23 cellular contexts compared by ENCODE assay signal in the genomic region with DNA sequence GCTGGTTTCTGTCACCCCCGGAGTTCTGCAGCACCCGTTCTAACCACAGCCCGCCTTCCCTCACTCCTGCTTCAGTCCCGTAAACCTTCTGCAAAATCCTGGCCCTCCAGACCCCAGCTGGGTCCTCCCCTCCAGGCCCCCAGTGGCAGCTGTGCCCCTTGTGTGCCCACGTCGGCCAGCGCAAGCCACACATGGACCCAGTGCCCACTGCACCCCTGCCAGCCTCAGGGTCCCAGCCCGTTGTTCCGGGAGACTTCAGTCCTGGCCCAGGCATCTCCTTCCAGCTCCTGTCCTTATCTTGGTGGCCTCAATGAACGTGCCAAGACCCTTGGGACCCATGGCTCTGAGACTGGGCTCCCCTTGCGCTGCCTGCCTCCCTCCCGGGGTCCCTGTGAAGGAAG. TPM values are rescaled to one million over a fixed set of nuclear protein-coding genes. Genes with fewer than 3 reads are reported as not detected.
DNase-seq lines count a peak whose midpoint lies in the region; ATAC-seq and TF ChIP-seq lines count a peak whose summit lies in the region.
"Had no signal": no experiment of that assay in that cellular context is flagged by ENCODE, and none has a peak within 500 bp of the region (broad histone marks: within the 10 kb centered on the region; RNA-seq: fewer than 3 reads in every experiment).

No MANE protein-coding gene starts in this region.

- H3K79me2 ChIP-seq in osteoblast (ENCODE audit: insufficient read depth, low read length) (no peaks in the 10 kb centered on the region), mesendoderm (ENCODE audit: control insufficient read depth, insufficient read depth, low read length) (no peaks in the 10 kb centered on the region)

- ATAC-seq in Right ventricle myocardium inferior: no peak
- ATAC-seq in aorta (ENCODE audit: low FRiP score): no peak
- no peak for ATAC-seq in GM19023 (IDR thresholded peaks at IDR 0.05; ENCODE audit: unreplicated experiment)
- ATAC-seq: CD8-positive, alpha-beta T cell; GM23338 had no signal

- TF ChIP-seq CTCF in osteoblast (IDR thresholded peaks at IDR 0.05; ENCODE audit: extremely low read depth, low read depth, low read length): no peak
- no peak for TF ChIP-seq CTCF in esophagus squamous epithelium (IDR thresholded peaks at IDR 0.05)

- H3K27ac ChIP-seq in osteoblast (ENCODE audit: low read depth, low read length) (no peak overlapping the region), aorta (ENCODE audit: low read depth in 1 of 2, low read length in 2 of 2) (no peak overlapping the region), esophagus squamous epithelium (no peak overlapping the region), mesendoderm (ENCODE audit: low read depth, low read length) (no peak overlapping the region)
- H3K27ac ChIP-seq: Peyer's patch had no signal

- H4K8ac ChIP-seq in mesendoderm (ENCODE audit: low read depth, low read length): no peak overlapping the region

- no peak overlapping the region for H2AK5ac ChIP-seq in mesendoderm (ENCODE audit: low read length)

- no peak overlapping the region for H3K9ac ChIP-seq in mesendoderm (ENCODE audit: low read length)

- H3K4me2 ChIP-seq in osteoblast (ENCODE audit: insufficient read depth, low read length) (no peak overlapping the region), mesendoderm (ENCODE audit: low read length) (no peak overlapping the region)
- H3K4me2 ChIP-seq: GM23338 had no signal

- H4K20me1 ChIP-seq in osteoblast (ENCODE audit: insufficient read depth, low read length): no peaks in the 10 kb centered on the region

- H3K56ac ChIP-seq in mesendoderm (ENCODE audit: low read length): no peak overlapping the region

- H4K5ac ChIP-seq in mesendoderm (ENCODE audit: low read length): no peak overlapping the region

- no peaks in the 10 kb centered on the region for H3K79me1 ChIP-seq in mesendoderm (ENCODE audit: low read length)

- H2BK5ac ChIP-seq in mesendoderm (ENCODE audit: low read length): no peak overlapping the region

- peak; percentile 20 for DNase-seq in cardiac septum (ENCODE audit: low spot score)
- no peak for DNase-seq in Right ventricle myocardium inferior (ENCODE audit: missing footprints)
- DNase-seq in iPS-NIHi11 (ENCODE audit: low spot score): peak; percentile 12
- peak; percentile 69 for DNase-seq in osteoblast (ENCODE audit: insufficient read length, low spot score, missing footprints)
- peak; percentile 37 to 53 for DNase-seq in aorta
- no peak for DNase-seq in esophagus squamous epithelium (lab: John Stamatoyannopoulos, UW)
- no peak for DNase-seq in mesendoderm
- DNase-seq: AML-193; C1 segment of cervical spinal cord; CD8-positive, alpha-beta T cell; DND-41; Karpas-422; NCI-H1417; NCI-H1694 treated with DMSO at 0.1 percent for 48 hours; NCI-H2081 treated with DMSO at 0.1 percent for 48 hours; NCI-H2171 treated with DMSO at 0.1 percent for 48 hours; NCI-H524 treated with DMSO at 0.1 percent for 48 hours; NCI-H82; Peyer's patch had no signal

- no peak overlapping the region for H2AFZ ChIP-seq in osteoblast (ENCODE audit: low read length)
- H2AFZ ChIP-seq: GM23338 had no signal

- intact Hi-C loops in cardiac septum (cut with DNase I) (no loop called here), Right ventricle myocardium inferior (cut with DNase I) (no loop called here), aorta (cut with DNase I) (no loop called here), esophagus squamous epithelium (cut with DNase I) (no loop called here)

- H3K9me3 ChIP-seq in osteoblast (ENCODE audit: low read depth, low read length): no peaks in the 10 kb centered on the region
- no peaks in the 10 kb centered on the region for H3K9me3 ChIP-seq in aorta (ENCODE audit: control insufficient read depth, low read length)
- peaks cover 0 to 10% (median 0%) of the 10 kb centered on the region in 3 donors for H3K9me3 ChIP-seq in esophagus squamous epithelium
- H3K9me3 ChIP-seq: HAP-1, Peyer's patch had no signal

- H2BK120ac ChIP-seq in mesendoderm (ENCODE audit: low read depth, low read length): no peak overlapping the region

- H3K23ac ChIP-seq in mesendoderm (ENCODE audit: low read length): no peak overlapping the region

- H3K18ac ChIP-seq in mesendoderm (ENCODE audit: low read length): no peak overlapping the region

- no peak overlapping the region for H3K4ac ChIP-seq in mesendoderm (ENCODE audit: low read depth, low read length)

- H3K4me3 ChIP-seq in osteoblast (ENCODE audit: insufficient read depth, low read length) (no peak overlapping the region), aorta (ENCODE audit: low read length in 2 of 2) (no peak overlapping the region), esophagus squamous epithelium (no peak overlapping the region), mesendoderm (ENCODE audit: low read length) (no peak overlapping the region)
- H3K4me3 ChIP-seq: GM23338, HAP-1, Peyer's patch had no signal

- H3K36me3 ChIP-seq in osteoblast (ENCODE audit: insufficient read depth, low read length) (no peaks in the 10 kb centered on the region), aorta (ENCODE audit: control insufficient read depth in 1 of 2, insufficient read depth in 2 of 2, low read length in 1 of 2) (no peaks in the 10 kb centered on the region), esophagus squamous epithelium (no peaks in the 10 kb centered on the region), mesendoderm (ENCODE audit: control insufficient read depth, insufficient read depth, low read length) (no peaks in the 10 kb centered on the region)
- H3K36me3 ChIP-seq: HAP-1, Peyer's patch had no signal

- H3K27me3 ChIP-seq in osteoblast (ENCODE audit: insufficient read depth, low read length) (no peaks in the 10 kb centered on the region), aorta (ENCODE audit: control insufficient read depth in 1 of 2, insufficient read depth in 2 of 2, low read length in 1 of 2) (no peaks in the 10 kb centered on the region), esophagus squamous epithelium (no peaks in the 10 kb centered on the region), mesendoderm (ENCODE audit: insufficient read depth, low read length, poor library complexity) (no peaks in the 10 kb centered on the region)
- H3K27me3 ChIP-seq: Peyer's patch had no signal

- H3K4me1 ChIP-seq in osteoblast (ENCODE audit: insufficient read depth, low read length) (no peaks in the 10 kb centered on the region), aorta (ENCODE audit: control insufficient read depth in 1 of 2, insufficient read depth in 2 of 2, low read length in 2 of 2) (no peaks in the 10 kb centered on the region), esophagus squamous epithelium (no peaks in the 10 kb centered on the region), mesendoderm (ENCODE audit: control insufficient read depth, low read depth, low read length) (no peaks in the 10 kb centered on the region)
- H3K4me1 ChIP-seq: HAP-1, Peyer's patch had no signal

- no peak overlapping the region for H2BK15ac ChIP-seq in mesendoderm (replicated peaks; ENCODE audit: low read depth)

- WGBS in aorta, 2 donors: 86% methylated on average over 12 of the region's 12 CpGs
- WGBS in esophagus squamous epithelium, 2 donors: 89 to 91% methylated on average over 3 to 8 of the region's 12 CpGs
- WGBS in mesendoderm (ENCODE audit: extremely low coverage, insufficient coverage, low lambda C conversion rate): no CpG with 5 or more reads among the region's 12 CpGs

- TF ChIP-seq POLR2A in esophagus squamous epithelium (IDR thresholded peaks at IDR 0.05): no peak

RNA-seq across cellular contexts. Expression of gene EXD3, which starts 43.2 kb away (rescaled TPM):
- 11.3 TPM for total RNA-seq in cardiac septum
- total RNA-seq in Right ventricle myocardium inferior: 6.8 TPM
- total RNA-seq in osteoblast: 7.6 and 10.0 TPM in 2 replicates
- total RNA-seq in aorta: 10 to 100 TPM; 21.9 to 38.2 TPM
- polyA plus RNA-seq in aorta: 10 to 100 TPM; 15.9 to 96.8 TPM
- 10 to 100 TPM in 2 of 4 donors, 1 to 10 TPM in 2; 2.8 to 16.8 (median 9.1) TPM for total RNA-seq in esophagus squamous epithelium
- 2.0 TPM for polyA plus RNA-seq in mesendoderm (2013, experiment 1 of 2)
- polyA plus RNA-seq in mesendoderm (2013, experiment 2 of 2): 2.0 TPM

RNA-seq across cellular contexts. Expression of gene NOXA1, which starts 43.4 kb away (rescaled TPM):
- total RNA-seq in cardiac septum: 3.3 TPM
- 2.2 TPM for total RNA-seq in Right ventricle myocardium inferior
- 0.36 and 0.88 TPM in 2 replicates for total RNA-seq in osteoblast
- 1 to 10 TPM; 4.1 to 8.5 TPM for total RNA-seq in aorta
- polyA plus RNA-seq in aorta: 10 to 100 TPM in 1 of 2 donors, 1 to 10 TPM in 1; 2.9 to 12.6 TPM
- 1 to 10 TPM; 2.1 to 7.4 (median 4.8) TPM for total RNA-seq in esophagus squamous epithelium
- polyA plus RNA-seq in mesendoderm (2013, experiment 1 of 2): 0.03 TPM
- 0.03 TPM for polyA plus RNA-seq in mesendoderm (2013, experiment 2 of 2)
- total RNA-seq: OCI-LY7 had no signal

Comparison
In these comparisons a context has a peak if more than half of its experiments do, and no peak if none do; other contexts are left out.
1. DNase-seq: peak in cardiac septum (single experiment), iPS-NIHi11 (single experiment), osteoblast (single experiment) and aorta (2 of 2); none in Right ventricle myocardium inferior (single experiment), esophagus squamous epithelium (single experiment) and mesendoderm (single experiment).